21 cellular contexts compared by ENCODE assay signal in genomic region chr11:111560785-111561184, GRCh38. TPM values are rescaled to one million over a fixed set of nuclear protein-coding genes. Genes with fewer than 3 reads are reported as not detected.
DNase-seq lines count a peak whose midpoint lies in the region; ATAC-seq, FAIRE-seq and TF ChIP-seq lines count a peak whose summit lies in the region.
"Had no signal": no experiment of that assay in that cellular context is flagged by ENCODE, and none has a peak within 500 bp of the region (broad histone marks: within the 10 kb centered on the region; RNA-seq: fewer than 3 reads in every experiment).

No MANE protein-coding gene starts in this region.

- H3K4me3 Mint-ChIP-seq in astrocyte (ENCODE audit: unreplicated experiment): no peak overlapping the region
- H3K4me3 Mint-ChIP-seq in osteocyte (ENCODE audit: unreplicated experiment): no peak overlapping the region
- H3K4me3 Mint-ChIP-seq: CD14-positive monocyte had no signal

- peak overlapping the region; percentile 61; the same call in 1 of the 2 replicates for H3K56ac ChIP-seq in IMR-90 (ENCODE audit: extremely low read depth, insufficient read depth, low read length)

- H3K4me2 ChIP-seq in SK-N-SH (no peak overlapping the region), IMR-90 (ENCODE audit: low read depth, low read length) (no peak overlapping the region), astrocyte (ENCODE audit: low read length) (no peak overlapping the region)

- H3K36me3 Mint-ChIP-seq in astrocyte (ENCODE audit: low read depth, unreplicated experiment): peaks cover 15% of the 10 kb centered on the region
- no peaks in the 10 kb centered on the region for H3K36me3 Mint-ChIP-seq in osteocyte (ENCODE audit: unreplicated experiment)
- H3K36me3 Mint-ChIP-seq: CD14-positive monocyte had no signal

- no peaks in the 10 kb centered on the region for H3K27me3 Mint-ChIP-seq in astrocyte (ENCODE audit: low read depth, unreplicated experiment)
- no peaks in the 10 kb centered on the region for H3K27me3 Mint-ChIP-seq in osteocyte (ENCODE audit: unreplicated experiment)

- peak overlapping the region; percentile 91 for H3K18ac ChIP-seq in IMR-90 (ENCODE audit: low read depth, low read length)

- DNase-seq in SK-N-SH (no peak), IMR-90 (no peak), astrocyte (ENCODE audit: low read depth) (no peak), osteocyte (ENCODE audit: extremely low spot score, unreplicated experiment) (peak; percentile 17)
- no peak for DNase-seq in effector CD4-positive, alpha-beta T cell
- DNase-seq: GDM1, H7, Kasumi-1, MG63, NCI-H1417, NCI-H187, NCI-H748 treated with DMSO at 0.1 percent for 48 hours, SW 1271 had no signal

- peak overlapping the region; percentile 96 for H4K91ac ChIP-seq in IMR-90 (ENCODE audit: insufficient read depth, low read depth, low read length)

- H2BK5ac ChIP-seq in IMR-90 (ENCODE audit: low read depth, low read length, poor library complexity, severe bottlenecking): peak overlapping the region; percentile 98

- H3K4me3 ChIP-seq in SK-N-SH (ENCODE audit: low read depth in 2 of 2, low read length in 1 of 2) (no peak overlapping the region), IMR-90 (ENCODE audit: insufficient read depth, low read depth, low read length) (no peak overlapping the region), astrocyte (ENCODE audit: insufficient read depth, low read depth, low read length) (no peak overlapping the region)
- H3K4me3 ChIP-seq: MG63 had no signal

- peak overlapping the region; percentile 79 for H3K4ac ChIP-seq in IMR-90 (ENCODE audit: low read depth, low read length)

- no peaks in the 10 kb centered on the region for H3K9me3 Mint-ChIP-seq in astrocyte (ENCODE audit: unreplicated experiment)
- H3K9me3 Mint-ChIP-seq in osteocyte (ENCODE audit: unreplicated experiment): peaks cover 4% of the 10 kb centered on the region

- no peak for TF ChIP-seq POLR2A in IMR-90 (IDR thresholded peaks at IDR 0.05; ENCODE audit: low read depth, low read length)

- peak overlapping the region; percentile 43 to 68 for H4K8ac ChIP-seq in IMR-90 (ENCODE audit: low read depth in 2 of 2, low read length in 2 of 2)

- no peak for ATAC-seq in SK-N-SH treated with all-trans-retinoic acid at 6 μM for 48 hours
- no peak for ATAC-seq in IMR-90 (ENCODE audit: low read depth)
- ATAC-seq in GM19397 (IDR thresholded peaks at IDR 0.05; ENCODE audit: unreplicated experiment): no peak
- no peak for ATAC-seq in HG03457 (IDR thresholded peaks at IDR 0.05; ENCODE audit: unreplicated experiment)
- ATAC-seq: Panc1 had no signal

- no peaks in the 10 kb centered on the region for H3K9me3 ChIP-seq in SK-N-SH
- H3K9me3 ChIP-seq in IMR-90 (ENCODE audit: control insufficient read depth, insufficient read depth, low read length): peaks cover 2% of the 10 kb centered on the region; the same call in 1 of the 2 replicates
- peaks cover 3% of the 10 kb centered on the region for H3K9me3 ChIP-seq in astrocyte (ENCODE audit: insufficient read depth, low read depth, low read length)

- TF ChIP-seq CTCF in SK-N-SH (IDR thresholded peaks at IDR 0.05) (no peak), IMR-90 (conservative IDR thresholded peaks at IDR 0.05; ENCODE audit: low read depth, low read length) (no peak), astrocyte (IDR thresholded peaks at IDR 0.05; ENCODE audit: insufficient read depth, low read depth, low read length) (no peak), osteocyte (IDR thresholded peaks at IDR 0.05) (no peak)

- peak overlapping the region; percentile 65 for H3K14ac ChIP-seq in IMR-90 (replicated peaks; ENCODE audit: low read depth, low read length)

- H3K27ac ChIP-seq in SK-N-SH (ENCODE audit: low read depth in 2 of 2, low read length in 1 of 2) (peak overlapping the region; percentile 76 to 97), IMR-90 (ENCODE audit: insufficient read depth, low read length) (peak overlapping the region; percentile 75), astrocyte (ENCODE audit: low read depth, low read length) (peak overlapping the region; percentile 76)
- H3K27ac ChIP-seq: 22Rv1 had no signal

- H3K9me1 ChIP-seq in IMR-90 (ENCODE audit: insufficient read depth, low read length): peaks cover 15% of the 10 kb centered on the region

- dilution Hi-C loops in IMR-90 (cut with HindIII; ENCODE audit: low sequenced_read_pairs, unreplicated experiment): no loop called here

- H2BK120ac ChIP-seq in IMR-90 (ENCODE audit: low read depth, low read length): peak overlapping the region; percentile 94

- no peak for TF ChIP-seq EP300 in SK-N-SH (IDR thresholded peaks at IDR 0.05; ENCODE audit: borderline replicate concordance in 1 of 2, low read depth in 1 of 2, low read length in 1 of 2)

- peaks cover 31 to 60% of the 10 kb centered on the region in 2 experiments for H3K36me3 ChIP-seq in SK-N-SH (replicated peaks in 1 of 2; ENCODE audit: control insufficient read depth in 1 of 2, insufficient read depth in 2 of 2, low read length in 1 of 2)
- peaks cover 34% of the 10 kb centered on the region for H3K36me3 ChIP-seq in IMR-90 (ENCODE audit: control insufficient read depth, insufficient read depth, low read length)
- peaks cover 19% of the 10 kb centered on the region for H3K36me3 ChIP-seq in astrocyte (ENCODE audit: insufficient read depth, low read length)

- H3K4me1 ChIP-seq in SK-N-SH (ENCODE audit: control insufficient read depth in 1 of 2, insufficient read depth in 2 of 2, low read depth in 1 of 2, low read length in 1 of 2) (peaks cover 16 to 48% of the 10 kb centered on the region in 2 experiments), IMR-90 (ENCODE audit: control insufficient read depth, insufficient read depth, low read length) (peaks cover 41% of the 10 kb centered on the region), astrocyte (ENCODE audit: insufficient read depth, low read length) (peaks cover 51% of the 10 kb centered on the region)

- H3K79me2 ChIP-seq in SK-N-SH (ENCODE audit: insufficient read depth): peaks cover 14% of the 10 kb centered on the region; the same call in 1 of the 2 replicates
- H3K79me2 ChIP-seq in astrocyte (ENCODE audit: insufficient read depth, low read length): no peaks in the 10 kb centered on the region

- TF ChIP-seq RAD21 in SK-N-SH (IDR thresholded peaks at IDR 0.05; ENCODE audit: low read length) (no peak), IMR-90 (IDR thresholded peaks at IDR 0.05; ENCODE audit: low read length) (no peak)

- H3K4me1 Mint-ChIP-seq in astrocyte (ENCODE audit: low read depth, unreplicated experiment) (peaks cover 30% of the 10 kb centered on the region), osteocyte (ENCODE audit: unreplicated experiment) (peaks cover 47% of the 10 kb centered on the region)

- peak overlapping the region; percentile 95; the same call in 2 of the 3 replicates for H2BK15ac ChIP-seq in IMR-90 (ENCODE audit: low read depth, low read length)

- H2AFZ ChIP-seq in SK-N-SH (ENCODE audit: low read depth): no peak overlapping the region
- no peak overlapping the region for H2AFZ ChIP-seq in IMR-90 (replicated peaks; ENCODE audit: low read length, poor library complexity)
- H2AFZ ChIP-seq in astrocyte (ENCODE audit: low read depth, low read length): no peak overlapping the region

- intact Hi-C loops in IMR-90 (cut with micrococcal nuclease): no loop called here

- POLR2A ChIA-PET in SK-N-SH (lab: Yijun Ruan, JAX): no interaction called here
- POLR2A ChIA-PET in IMR-90 (lab: Charles Lee; ENCODE audit: unreplicated experiment): no interaction called here

- H3F3A ChIP-seq in SK-N-SH (replicated peaks; ENCODE audit: insufficient read depth): peaks cover 88% of the 10 kb centered on the region

- no peaks in the 10 kb centered on the region for H3K9me2 ChIP-seq in SK-N-SH

- H2AK9ac ChIP-seq in IMR-90 (replicated peaks; ENCODE audit: low read depth, low read length, poor library complexity): no peak overlapping the region

- in situ Hi-C loops in IMR-90 (cut with MboI; ENCODE audit: low sequenced_read_pairs): no loop called here

- H3K79me1 ChIP-seq in IMR-90 (ENCODE audit: low read depth in 1 of 2, low read length in 2 of 2): peaks cover 6 to 32% of the 10 kb centered on the region in 2 experiments

- 85% methylated on average over 3 of the region's 3 CpGs for WGBS in SK-N-SH (ENCODE audit: low lambda C conversion rate)
- WGBS in IMR-90 (ENCODE audit: extremely low coverage in 2 of 2, insufficient read length in 1 of 2), 2 experiments: 100% methylated on average over 1 of the region's 3 CpGs; no CpG with 5 or more reads in 1 of the 2 experiments

- H2BK20ac ChIP-seq in IMR-90 (ENCODE audit: low read depth, low read length): peak overlapping the region; percentile 95

- peak overlapping the region; percentile 93 for H2AK5ac ChIP-seq in IMR-90 (ENCODE audit: low read depth, low read length)

- peak overlapping the region; percentile 41; the same call in 1 of the 2 replicates for H3K9ac ChIP-seq in SK-N-SH
- peak overlapping the region; percentile 15; the same call in 1 of the 2 replicates for H3K9ac ChIP-seq in IMR-90 (ENCODE audit: low read depth, low read length)
- H3K9ac ChIP-seq in astrocyte (ENCODE audit: low read length): no peak overlapping the region

- no TSS peak for BruUV-seq in IMR-90 (replicated peaks; lab: Mats Ljungman, UMichigan)

- CTCF ChIA-PET in SK-N-SH (lab: Yijun Ruan, JAX): interaction anchor here (1.0 to 2.2 kb wide), 6 partner anchors 18 to 281 kb away, joined by 4 to 8 read pairs (median 5); partner anchors contain the start of gene LAYN
- CTCF ChIA-PET in IMR-90 (lab: Yijun Ruan, JAX): interaction anchor here (1.0 kb wide), 1 partner anchor 106 kb away, joined by 3 read pairs; no protein-coding TSS in a partner anchor

- H4K20me1 ChIP-seq in SK-N-SH (ENCODE audit: insufficient read depth) (no peaks in the 10 kb centered on the region), IMR-90 (ENCODE audit: insufficient read depth, low read length) (peaks cover 3% of the 10 kb centered on the region; the same call in 1 of the 2 replicates), astrocyte (ENCODE audit: insufficient read depth, low read length) (no peaks in the 10 kb centered on the region)

- peak overlapping the region; percentile 67; the same call in 1 of the 2 replicates for H4K5ac ChIP-seq in IMR-90 (ENCODE audit: low read depth, low read length)

- H3K27me3 ChIP-seq in SK-N-SH (ENCODE audit: insufficient read depth) (no peaks in the 10 kb centered on the region), IMR-90 (ENCODE audit: control insufficient read depth, insufficient read depth, low read length) (no peaks in the 10 kb centered on the region), astrocyte (ENCODE audit: insufficient read depth, low read length) (no peaks in the 10 kb centered on the region)
- H3K27me3 ChIP-seq: MG63 had no signal

- H3K27ac Mint-ChIP-seq in astrocyte (ENCODE audit: unreplicated experiment) (no peak overlapping the region), osteocyte (ENCODE audit: unreplicated experiment) (no peak overlapping the region)
- H3K27ac Mint-ChIP-seq: CD14-positive monocyte had no signal

- peak overlapping the region; percentile 61 for H3K23ac ChIP-seq in IMR-90 (ENCODE audit: low read depth, low read length)

- peak; percentile 45 for FAIRE-seq in astrocyte (lab: Jason Lieb, UNC)

RNA-seq across cellular contexts. Expression of gene LAYN, which starts 20.3 kb away (rescaled TPM):
- polyA plus RNA-seq in SK-N-SH (2012; rRNA removed) (366 and 437 TPM in 2 replicates), IMR-90 (2012; rRNA removed) (95.1 and 118 TPM in 2 replicates)
- 389 and 422 TPM in 2 replicates for polyA plus RNA-seq in SK-N-SH (2012; cell fraction: cytosol; rRNA removed)
- 219 and 356 TPM in 2 replicates for polyA plus RNA-seq in SK-N-SH (2012; cell fraction: nucleus; rRNA removed)
- total RNA-seq in IMR-90 (2012; rRNA removed) (92.5 and 111 TPM in 2 replicates), astrocyte (47.5 and 54.5 TPM in 2 replicates), osteocyte (12.8 and 13.0 TPM in 2 replicates)
- 61.2 and 104 TPM in 2 replicates for polyA plus RNA-seq in IMR-90 (2012; cell fraction: cytosol; rRNA removed)
- 36.6 and 148 TPM in 2 replicates for polyA plus RNA-seq in IMR-90 (2012; cell fraction: nucleus; rRNA removed; ENCODE audit: low replicate concordance)
- total RNA-seq: NCI-H460, SK-MEL-5 had no signal
- polyA plus RNA-seq: CD14-positive monocyte had no signal

RNA-seq across cellular contexts. Expression of gene SIK2, which starts 41.5 kb away (rescaled TPM):
- polyA plus RNA-seq in SK-N-SH (2012; rRNA removed): 8.9 and 9.7 TPM in 2 replicates
- 6.1 and 6.8 TPM in 2 replicates for polyA plus RNA-seq in SK-N-SH (2012; cell fraction: cytosol; rRNA removed)
- 12.6 and 16.1 TPM in 2 replicates for polyA plus RNA-seq in SK-N-SH (2012; cell fraction: nucleus; rRNA removed)
- 7.9 and 8.6 TPM in 2 replicates for total RNA-seq in IMR-90 (2012; rRNA removed)
- 10.2 and 10.4 TPM in 2 replicates for polyA plus RNA-seq in IMR-90 (2012; rRNA removed)
- polyA plus RNA-seq in IMR-90 (2012; cell fraction: cytosol; rRNA removed): 4.8 and 7.8 TPM in 2 replicates
- polyA plus RNA-seq in IMR-90 (2012; cell fraction: nucleus; rRNA removed; ENCODE audit: low replicate concordance): 16.3 and 21.9 TPM in 2 replicates
- total RNA-seq in astrocyte: 14.3 and 15.0 TPM in 2 replicates
- 19.0 and 21.9 TPM in 2 replicates for total RNA-seq in osteocyte

RNA-seq across cellular contexts. Expression of gene HOATZ, which starts 46.2 kb away (rescaled TPM):
- 4.4 and 4.9 TPM in 2 replicates for polyA plus RNA-seq in SK-N-SH (2012; rRNA removed)
- 5.8 and 6.8 TPM in 2 replicates for polyA plus RNA-seq in SK-N-SH (2012; cell fraction: cytosol; rRNA removed)
- 2.7 and 3.8 TPM in 2 replicates for polyA plus RNA-seq in SK-N-SH (2012; cell fraction: nucleus; rRNA removed)
- not detected in 2 replicates for total RNA-seq in IMR-90 (2012; rRNA removed)
- not detected in 2 replicates for polyA plus RNA-seq in IMR-90 (2012; rRNA removed)
- polyA plus RNA-seq in IMR-90 (2012; cell fraction: cytosol; rRNA removed): not detected in 2 replicates
- polyA plus RNA-seq in IMR-90 (2012; cell fraction: nucleus; rRNA removed; ENCODE audit: low replicate concordance): not detected in 2 replicates
- 0.43 TPM in 2 replicates for total RNA-seq in astrocyte
- total RNA-seq in osteocyte: not detected in 2 replicates
- total RNA-seq: H7, NCI-H460, SK-MEL-5 had no signal
- polyA plus RNA-seq: CD14-positive monocyte had no signal

RNA-seq across cellular contexts. Expression of gene BTG4, which starts 48.6 kb away (rescaled TPM):
- polyA plus RNA-seq in SK-N-SH (2012; rRNA removed): 0.26 and 0.34 TPM in 2 replicates
- 0.18 and 0.26 TPM in 2 replicates for polyA plus RNA-seq in SK-N-SH (2012; cell fraction: cytosol; rRNA removed)
- 0.34 and 0.45 TPM in 2 replicates for polyA plus RNA-seq in SK-N-SH (2012; cell fraction: nucleus; rRNA removed)
- not detected in 2 replicates for total RNA-seq in IMR-90 (2012; rRNA removed)
- polyA plus RNA-seq in IMR-90 (2012; rRNA removed): not detected in 2 replicates
- not detected in 2 replicates for polyA plus RNA-seq in IMR-90 (2012; cell fraction: cytosol; rRNA removed)
- not detected in 2 replicates for polyA plus RNA-seq in IMR-90 (2012; cell fraction: nucleus; rRNA removed; ENCODE audit: low replicate concordance)
- total RNA-seq in astrocyte: 0.50 and 0.55 TPM in 2 replicates
- not detected in 2 replicates for total RNA-seq in osteocyte
- total RNA-seq: H7, SK-MEL-5 had no signal
- polyA plus RNA-seq: CD14-positive monocyte had no signal
